9 cellular contexts compared by ENCODE assay signal in the genomic region with DNA sequence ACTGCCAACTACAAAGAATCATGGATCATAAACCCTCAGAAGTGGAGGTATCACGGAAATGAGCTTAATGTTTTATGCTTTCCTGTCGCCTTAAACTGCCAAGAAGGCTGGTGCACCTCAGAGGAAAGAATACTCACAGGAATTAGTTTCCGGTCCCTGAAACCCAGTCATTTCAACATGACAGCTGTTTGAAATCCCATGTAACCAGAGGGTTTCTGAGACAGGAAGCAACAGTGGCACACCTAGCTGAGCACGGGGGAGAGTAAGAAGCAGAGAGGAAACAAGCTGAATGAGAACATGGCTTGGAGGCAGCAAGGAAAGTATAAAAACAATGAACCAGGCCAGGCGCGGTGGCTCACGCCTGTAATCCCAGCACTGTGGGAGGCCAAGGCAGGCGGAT. TPM values are rescaled to one million over a fixed set of nuclear protein-coding genes. Genes with fewer than 3 reads are reported as not detected.
A peak's percentile ranks its signal among the peaks of the same experiment; 100 is the strongest.
DNase-seq lines count a peak whose midpoint lies in the region; ATAC-seq and TF ChIP-seq lines count a peak whose summit lies in the region.
"Had no signal": no experiment of that assay in that cellular context is flagged by ENCODE, and none has a peak within 500 bp of the region (broad histone marks: within the 10 kb centered on the region; RNA-seq: fewer than 3 reads in every experiment).

No MANE protein-coding gene starts in this region.

- H3K4me1 ChIP-seq in OCI-LY3 (ENCODE audit: low read length), result peaks cover 75% of the 10 kb centered on the region
- peaks cover 24% of the 10 kb centered on the region for H3K4me1 ChIP-seq in mammary epithelial cell (ENCODE audit: insufficient read depth, low read length)
- peaks cover 69 to 74% of the 10 kb centered on the region in 2 donors for H3K4me1 ChIP-seq in gastrocnemius medialis

- intact Hi-C loops in mammary epithelial cell (cut with micrococcal nuclease), result loop anchor here (10.0 kb wide), 1 partner anchor 698 kb away; no protein-coding TSS in a partner anchor
- intact Hi-C loops in gastrocnemius medialis (cut with DNase I; ENCODE audit: low total_unique reads), result no loop called here

- H3K27ac ChIP-seq in OCI-LY3 (ENCODE audit: low read length), result peak overlapping the region; percentile 99
- peak overlapping the region; percentile 9 for H3K27ac ChIP-seq in mammary epithelial cell (ENCODE audit: insufficient read depth, low read depth, low read length)
- peak overlapping the region in 3 of 4 donors; percentile 2 to 45 (median 4) for H3K27ac ChIP-seq in gastrocnemius medialis
- no peak overlapping the region for H3K27ac ChIP-seq in WERI-Rb-1

- WGBS in mammary epithelial cell (ENCODE audit: low coverage, missing lambda C conversion rate), result 10% methylated on average over 7 of the region's 8 CpGs

- H3K9ac ChIP-seq in OCI-LY3 (ENCODE audit: low read length) (peak overlapping the region; percentile 19; the same call in 1 of the 2 replicates), mammary epithelial cell (ENCODE audit: insufficient read depth, low read length) (peak overlapping the region; percentile 48)

- CTCF ChIA-PET in mammary epithelial cell (lab: Charles Lee; ENCODE audit: low non-redundant PET), result no interaction called here

- H3K4me3 ChIP-seq in OCI-LY3 (ENCODE audit: low read length) (peak overlapping the region; percentile 87), mammary epithelial cell (replicated peaks in 1 of 3; ENCODE audit: insufficient read depth in 1 of 3, low read depth in 2 of 3, low read length in 3 of 3) (no peak overlapping the region), gastrocnemius medialis (no peak overlapping the region), WERI-Rb-1 (ENCODE audit: low read depth, low read length) (no peak overlapping the region)

- DNase-seq in mammary epithelial cell (peak; percentile 39), gastrocnemius medialis (no peak), NCI-H2196 treated with DMSO at 0.1 percent for 48 hours (lab: John Stamatoyannopoulos, UW; ENCODE audit: unreplicated experiment) (no peak), WERI-Rb-1 (no peak)
- DNase-seq: Karpas-422 had no signal

- in situ Hi-C loops in mammary epithelial cell (cut with MboI; ENCODE audit: low sequenced_read_pairs in 2 of 2) (no loop called here), gastrocnemius medialis (cut with MboI; ENCODE audit: low sequenced_read_pairs in 4 of 4) (loop anchor here in 2 of 4 donors (5.0 to 10.0 kb wide), 2 partner anchors 65 to 98 kb away; no protein-coding TSS in a partner anchor)

- dilution Hi-C loops in mammary epithelial cell (cut with HindIII; ENCODE audit: low sequenced_read_pairs), result no loop called here

- TF ChIP-seq CTCF in OCI-LY3 (IDR thresholded peaks at IDR 0.05; ENCODE audit: low read depth, low read length) (no peak), mammary epithelial cell (conservative IDR thresholded peaks at IDR 0.05 in 1 of 2, IDR thresholded peaks at IDR 0.05 in 1 of 2; ENCODE audit: extremely low read depth in 1 of 2, insufficient read depth in 1 of 2, low read depth in 1 of 2, low read length in 2 of 2) (no peak), gastrocnemius medialis (IDR thresholded peaks at IDR 0.05 in 4 of 5, conservative IDR thresholded peaks at IDR 0.05 in 1 of 5) (no peak), WERI-Rb-1 (IDR thresholded peaks at IDR 0.05; ENCODE audit: low read depth, low read length) (no peak)

- H4K20me1 ChIP-seq in OCI-LY3 (ENCODE audit: insufficient read depth, low read length) (peaks cover 28% of the 10 kb centered on the region), mammary epithelial cell (ENCODE audit: insufficient read depth, low read length) (no peaks in the 10 kb centered on the region)

- no TSS peak for BruUV-seq in mammary epithelial cell (replicated peaks; lab: Mats Ljungman, UMichigan)

- ATAC-seq in GM18907 (IDR thresholded peaks at IDR 0.05; ENCODE audit: unreplicated experiment) (peak; percentile 25), gastrocnemius medialis (no peak), HG02759 (IDR thresholded peaks at IDR 0.05; ENCODE audit: unreplicated experiment) (no peak), HG02884 (IDR thresholded peaks at IDR 0.05; ENCODE audit: unreplicated experiment) (no peak)

- H3K36me3 ChIP-seq in OCI-LY3 (replicated peaks; ENCODE audit: low read depth, low read length) (no peaks in the 10 kb centered on the region), mammary epithelial cell (ENCODE audit: insufficient read depth, low read length) (no peaks in the 10 kb centered on the region), gastrocnemius medialis (no peaks in the 10 kb centered on the region), WERI-Rb-1 (no peaks in the 10 kb centered on the region)

- no peak for TF ChIP-seq POLR2A in gastrocnemius medialis (IDR thresholded peaks at IDR 0.05)

- H3K79me2 ChIP-seq in OCI-LY3 (ENCODE audit: low read length) (peaks cover 84% of the 10 kb centered on the region), mammary epithelial cell (ENCODE audit: insufficient read depth, low read length) (peaks cover 82% of the 10 kb centered on the region)

- H3K4me2 ChIP-seq in OCI-LY3 (ENCODE audit: low read length) (peak overlapping the region; percentile 86), mammary epithelial cell (ENCODE audit: insufficient read depth, low read depth, low read length) (peak overlapping the region; percentile 54)

- H3K9me3 ChIP-seq in OCI-LY3 (ENCODE audit: insufficient read depth, low read length) (no peaks in the 10 kb centered on the region), mammary epithelial cell (replicated peaks; ENCODE audit: insufficient read depth, low read length) (no peaks in the 10 kb centered on the region), gastrocnemius medialis (no peaks in the 10 kb centered on the region), WERI-Rb-1 (ENCODE audit: severe bottlenecking) (no peaks in the 10 kb centered on the region)

- H3K27me3 ChIP-seq in OCI-LY3 (ENCODE audit: low read depth, low read length) (peaks cover 3% of the 10 kb centered on the region; the same call in 1 of the 2 replicates), mammary epithelial cell (ENCODE audit: insufficient read depth, low read length) (no peaks in the 10 kb centered on the region), gastrocnemius medialis (no peaks in the 10 kb centered on the region), WERI-Rb-1 (ENCODE audit: insufficient read depth, low read depth, severe bottlenecking) (no peaks in the 10 kb centered on the region)

- H2AFZ ChIP-seq in OCI-LY3 (ENCODE audit: low read depth, low read length), result no peak overlapping the region
- H2AFZ ChIP-seq in mammary epithelial cell (ENCODE audit: low read depth, low read length), result peak overlapping the region; percentile 52

RNA-seq across cellular contexts. Expression of a gene that starts 3.9 kb away (rescaled TPM):
- 100 to 1,000 TPM in 1 of 2 donors, 10 to 100 TPM in 1; 74.9 to 125 TPM for total RNA-seq in mammary epithelial cell
- 41.4 TPM for polyA plus RNA-seq in mammary epithelial cell
- 87.6 TPM for polyA minus RNA-seq in mammary epithelial cell
- 100 to 1,000 TPM; 121 to 241 (median 165) TPM for total RNA-seq in gastrocnemius medialis
